ENCODE assay signal across 12 cellular contexts in genomic region chr3:119343719-119344118, GRCh38. TPM values are rescaled to one million over a fixed set of nuclear protein-coding genes. Genes with fewer than 3 reads are reported as not detected.
DNase-seq lines count a peak whose midpoint lies in the region; ATAC-seq and TF ChIP-seq lines count a peak whose summit lies in the region.
"Had no signal": no experiment of that assay in that cellular context is flagged by ENCODE, and none has a peak within 500 bp of the region (broad histone marks: within the 10 kb centered on the region; RNA-seq: fewer than 3 reads in every experiment).

No MANE protein-coding gene starts in this region.

- TF ChIP-seq EP300 in suprapubic skin (IDR thresholded peaks at IDR 0.05): no peak

- H3K4me3 ChIP-seq in suprapubic skin: no peak overlapping the region
- H3K4me3 ChIP-seq in CD8-positive, alpha-beta T cell (ENCODE audit: low read depth, low read length): no peak overlapping the region

- H3K27me3 ChIP-seq in suprapubic skin: no peaks in the 10 kb centered on the region
- no peaks in the 10 kb centered on the region for H3K27me3 ChIP-seq in CD8-positive, alpha-beta T cell (ENCODE audit: insufficient read depth, low read length)

- H3K9me3 ChIP-seq in suprapubic skin: no peaks in the 10 kb centered on the region
- no peaks in the 10 kb centered on the region for H3K9me3 ChIP-seq in CD8-positive, alpha-beta T cell (ENCODE audit: low read length)

- no peak overlapping the region for H3K27ac Mint-ChIP-seq in activated CD4-positive, alpha-beta memory T cell treated with anti-CD3 and anti-CD28 coated beads, Interleukin-2, amount 10 ng/mL, durations not matched to agents 7 days and 5 days
- H3K27ac Mint-ChIP-seq in CD8-positive, alpha-beta T cell: no peak overlapping the region

- H3K4me1 ChIP-seq in suprapubic skin: no peaks in the 10 kb centered on the region
- no peaks in the 10 kb centered on the region for H3K4me1 ChIP-seq in CD8-positive, alpha-beta T cell (ENCODE audit: insufficient read depth, low read length)

- CTCF ChIA-PET in activated CD4-positive, alpha-beta memory T cell treated with anti-CD3 and anti-CD28 coated beads, Interleukin-2, amount 10 ng/mL, durations not matched to agents 7 days and 5 days (lab: Charles Lee): no interaction called here
- CTCF ChIA-PET in CD8-positive, alpha-beta T cell (lab: Charles Lee): no interaction called here

- no peak for TF ChIP-seq POLR2A in suprapubic skin (IDR thresholded peaks at IDR 0.05)

- no peaks in the 10 kb centered on the region for H3K27me3 Mint-ChIP-seq in activated CD4-positive, alpha-beta memory T cell treated with anti-CD3 and anti-CD28 coated beads, Interleukin-2, amount 10 ng/mL, durations not matched to agents 7 days and 5 days
- H3K27me3 Mint-ChIP-seq in CD8-positive, alpha-beta T cell (ENCODE audit: low read depth): no peaks in the 10 kb centered on the region

- no peak overlapping the region for H3K27ac ChIP-seq in suprapubic skin
- no peak overlapping the region for H3K27ac ChIP-seq in CD8-positive, alpha-beta T cell (ENCODE audit: low read depth, low read length)

- no peaks in the 10 kb centered on the region for H3K36me3 Mint-ChIP-seq in activated CD4-positive, alpha-beta memory T cell treated with anti-CD3 and anti-CD28 coated beads, Interleukin-2, amount 10 ng/mL, durations not matched to agents 7 days and 5 days (ENCODE audit: low read depth)
- no peaks in the 10 kb centered on the region for H3K36me3 Mint-ChIP-seq in CD8-positive, alpha-beta T cell

- H3K4me3 Mint-ChIP-seq in activated CD4-positive, alpha-beta memory T cell treated with anti-CD3 and anti-CD28 coated beads, Interleukin-2, amount 10 ng/mL, durations not matched to agents 7 days and 5 days: no peak overlapping the region
- no peak overlapping the region for H3K4me3 Mint-ChIP-seq in CD8-positive, alpha-beta T cell

- POLR2A ChIA-PET in activated CD4-positive, alpha-beta memory T cell treated with anti-CD3 and anti-CD28 coated beads, Interleukin-2, amount 10 ng/mL, durations not matched to agents 7 days and 5 days (lab: Charles Lee): no interaction called here
- POLR2A ChIA-PET in CD8-positive, alpha-beta T cell (lab: Charles Lee): no interaction called here

- whole genome bisulfite sequencing in suprapubic skin: 78% methylated on average over 5 of the region's 5 CpGs

- no peak for TF ChIP-seq CTCF in suprapubic skin (IDR thresholded peaks at IDR 0.05)
- no peak for TF ChIP-seq CTCF in CD8-positive, alpha-beta T cell (IDR thresholded peaks at IDR 0.05)

- peak; percentile 86 for ATAC-seq in GM18858 (IDR thresholded peaks at IDR 0.05; ENCODE audit: unreplicated experiment)
- peak; percentile 86 for ATAC-seq in GM21529 (IDR thresholded peaks at IDR 0.05; ENCODE audit: unreplicated experiment)
- peak; percentile 86 for ATAC-seq in HG03378 (IDR thresholded peaks at IDR 0.05; ENCODE audit: unreplicated experiment)
- no peak for ATAC-seq in CD8-positive, alpha-beta T cell

- H3K9me3 Mint-ChIP-seq in activated CD4-positive, alpha-beta memory T cell treated with anti-CD3 and anti-CD28 coated beads, Interleukin-2, amount 10 ng/mL, durations not matched to agents 7 days and 5 days: no peaks in the 10 kb centered on the region
- H3K9me3 Mint-ChIP-seq in CD8-positive, alpha-beta T cell: no peaks in the 10 kb centered on the region

- no peaks in the 10 kb centered on the region for H3K4me1 Mint-ChIP-seq in activated CD4-positive, alpha-beta memory T cell treated with anti-CD3 and anti-CD28 coated beads, Interleukin-2, amount 10 ng/mL, durations not matched to agents 7 days and 5 days
- H3K4me1 Mint-ChIP-seq in CD8-positive, alpha-beta T cell (ENCODE audit: low read depth): no peaks in the 10 kb centered on the region

- no peaks in the 10 kb centered on the region for H3K36me3 ChIP-seq in suprapubic skin
- no peaks in the 10 kb centered on the region for H3K36me3 ChIP-seq in CD8-positive, alpha-beta T cell (ENCODE audit: insufficient read depth, low read length)

- peak; percentile 23 for DNase-seq in germinal center (ENCODE audit: low spot score)
- DNase-seq in OCI-M2 (lab: John Stamatoyannopoulos, UW; ENCODE audit: unreplicated experiment): no peak
- DNase-seq in activated CD4-positive, alpha-beta memory T cell treated with anti-CD3 and anti-CD28 coated beads, Interleukin-2, amount 10 ng/mL, durations not matched to agents 7 days and 5 days: no peak
- DNase-seq in suprapubic skin (ENCODE audit: low spot score in 2 of 2): no peak
- no peak for DNase-seq in CD8-positive, alpha-beta T cell
- DNase-seq: activated effector memory CD4-positive, alpha-beta T cell treated with Interleukin-2 at 50 U/mL for 16 hours; DND-41; NCI-H2171 treated with DMSO at 0.1 percent for 48 hours; nucleus accumbens had no signal

- intact Hi-C loops in CD8-positive, alpha-beta T cell (cut with DNase I, micrococcal nuclease): no loop called here

RNA-seq across cellular contexts. Expression of gene ARHGAP31, which starts 49.5 kb away (rescaled TPM):
- total RNA-seq in activated CD4-positive, alpha-beta memory T cell treated with anti-CD3 and anti-CD28 coated beads, Interleukin-2, amount 10 ng/mL, durations not matched to agents 7 days and 5 days: 1 to 10 TPM; 3.7 to 4.5 TPM
- 10 to 100 TPM; 15.8 to 26.6 (median 21.7) TPM for total RNA-seq in suprapubic skin
- 1 to 10 TPM in 1 of 2 experiments, under 1 TPM in 1; 1.00 to 1.1 TPM for total RNA-seq in CD8-positive, alpha-beta T cell
